In the genomic region with DNA sequence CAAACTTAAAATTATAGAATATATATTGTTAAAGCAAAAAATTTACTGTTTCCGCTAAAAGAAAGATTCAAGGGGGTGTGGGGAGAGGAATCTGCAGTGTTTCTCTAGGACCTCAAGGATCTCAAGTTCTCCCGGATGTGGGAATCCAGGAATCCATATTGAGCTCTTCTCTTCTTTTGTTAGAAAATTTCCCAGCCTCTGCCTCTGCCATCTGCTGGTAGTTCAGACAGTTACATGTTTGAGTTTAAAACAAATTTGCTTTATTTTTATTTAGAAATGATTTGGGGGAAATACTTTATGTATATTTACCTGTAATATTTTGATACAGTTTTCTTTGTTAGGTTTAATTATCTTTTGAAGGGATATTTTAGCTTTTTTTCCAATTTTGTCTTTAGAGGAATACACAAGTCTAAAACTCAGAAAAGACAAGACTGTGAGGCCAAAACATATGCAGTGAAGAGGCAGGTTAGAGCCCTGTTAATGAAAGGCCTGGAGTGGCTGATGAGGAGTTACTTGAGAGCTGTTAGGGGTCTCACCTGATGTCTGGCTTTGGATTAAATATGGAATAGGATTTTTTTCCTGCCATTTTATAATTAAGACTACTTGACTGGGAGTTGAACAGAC, we compare ENCODE assay signal across 8 cellular contexts.
A peak's percentile ranks its signal among the peaks of the same experiment; 100 is the strongest.
DNase-seq lines count a peak whose midpoint lies in the region; TF ChIP-seq lines count a peak whose summit lies in the region.

No MANE protein-coding gene starts in this region.

- H3K4me3 Mint-ChIP-seq in chondrocyte (ENCODE audit: unreplicated experiment): no peak overlapping the region

- no peaks in the 10 kb centered on the region for H3K9me3 Mint-ChIP-seq in chondrocyte (ENCODE audit: low read depth)

- DNase-seq in GM06990 (ENCODE audit: extremely low read depth, insufficient read length) (no peak), NCI-H2029 treated with DMSO at 0.1 percent for 48 hours (lab: John Stamatoyannopoulos, UW) (peak; percentile 68), chondrocyte (ENCODE audit: low spot score) (no peak), osteoblast (ENCODE audit: insufficient read length, low spot score, missing footprints) (peak; percentile 47), NCI-H187 treated with DMSO at 0.1 percent for 48 hours (lab: John Stamatoyannopoulos, UW) (no peak)
- no peak for DNase-seq in activated naive CD4-positive, alpha-beta T cell treated with Interleukin-2 at 50 U/mL for 16 hours
- DNase-seq in stimulated activated CD4-positive, alpha-beta T cell treated with anti-CD3 and anti-CD28 coated beads, Interleukin-4, amount 100 ng/mL, for 1 hour: no peak
- DNase-seq in stimulated activated CD4-positive, alpha-beta T cell treated with anti-CD3 and anti-CD28 coated beads, Interleukin-4, amount 100 ng/mL, for 4 hours: no peak

- H3K4me1 ChIP-seq in osteoblast (ENCODE audit: insufficient read depth, low read length): peaks cover 21% of the 10 kb centered on the region

- no peak overlapping the region for H2AFZ ChIP-seq in osteoblast (ENCODE audit: low read length)

- H3K9me3 ChIP-seq in osteoblast (ENCODE audit: low read depth, low read length): no peaks in the 10 kb centered on the region

- H4K20me1 ChIP-seq in osteoblast (ENCODE audit: insufficient read depth, low read length): no peaks in the 10 kb centered on the region

- peak; percentile 56 for TF ChIP-seq CTCF in GM06990 (IDR thresholded peaks at IDR 0.05; ENCODE audit: insufficient read depth, low read length, poor library complexity, severe bottlenecking)
- peak; percentile 89 for TF ChIP-seq CTCF in chondrocyte (IDR thresholded peaks at IDR 0.05)
- TF ChIP-seq CTCF in osteoblast (IDR thresholded peaks at IDR 0.05; ENCODE audit: extremely low read depth, low read depth, low read length): peak; percentile 77

- no peaks in the 10 kb centered on the region for H3K27me3 ChIP-seq in GM06990 (replicated peaks; ENCODE audit: control insufficient read depth, insufficient read depth, low read length)
- H3K27me3 ChIP-seq in osteoblast (ENCODE audit: insufficient read depth, low read length): no peaks in the 10 kb centered on the region

- H3K27ac Mint-ChIP-seq in chondrocyte (ENCODE audit: unreplicated experiment): peak overlapping the region; percentile 84

- H3K36me3 ChIP-seq in GM06990 (ENCODE audit: control insufficient read depth, insufficient read depth, low read length) (peaks cover 6% of the 10 kb centered on the region), osteoblast (ENCODE audit: insufficient read depth, low read length) (no peaks in the 10 kb centered on the region)

- H3K4me2 ChIP-seq in osteoblast (ENCODE audit: insufficient read depth, low read length): no peak overlapping the region

- peak overlapping the region; percentile 24 for H3K27ac ChIP-seq in osteoblast (ENCODE audit: low read depth, low read length)

- peaks cover 51% of the 10 kb centered on the region for H3K4me1 Mint-ChIP-seq in chondrocyte (ENCODE audit: low read depth)

- H3K79me2 ChIP-seq in osteoblast (ENCODE audit: insufficient read depth, low read length): peaks cover 36% of the 10 kb centered on the region

- H3K27me3 Mint-ChIP-seq in chondrocyte (ENCODE audit: low read depth): no peaks in the 10 kb centered on the region

- H3K36me3 Mint-ChIP-seq in chondrocyte (ENCODE audit: low read depth): no peaks in the 10 kb centered on the region

- H3K4me3 ChIP-seq in GM06990 (replicated peaks; ENCODE audit: low read depth, low read length) (no peak overlapping the region), osteoblast (ENCODE audit: insufficient read depth, low read length) (no peak overlapping the region)

Comparison
In these comparisons a context has a peak if more than half of its experiments do, and no peak if none do; other contexts are left out.
1. DNase-seq: peak in NCI-H2029 treated with DMSO at 0.1 percent for 48 hours (single experiment) and osteoblast (single experiment); none in GM06990 (single experiment), chondrocyte (single experiment), activated naive CD4-positive, alpha-beta T cell treated with Interleukin-2 at 50 U/mL for 16 hours (single experiment), stimulated activated CD4-positive, alpha-beta T cell treated with anti-CD3 and anti-CD28 coated beads, Interleukin-4, amount 100 ng/mL, for 1 hour (single experiment), stimulated activated CD4-positive, alpha-beta T cell treated with anti-CD3 and anti-CD28 coated beads, Interleukin-4, amount 100 ng/mL, for 4 hours (0 of 2) and NCI-H187 treated with DMSO at 0.1 percent for 48 hours (single experiment).
2. Peak in every context shown above with its lines, with median percentiles within 50 percentile points of each other: CTCF ChIP-seq.